ENCODE assay signal across 30 cellular contexts in genomic region chr12:109047081-109047805, GRCh38. TPM values are rescaled to one million over a fixed set of nuclear protein-coding genes. Genes with fewer than 3 reads are reported as not detected.
DNase-seq lines count a peak whose midpoint lies in the region; ATAC-seq, FAIRE-seq and TF ChIP-seq lines count a peak whose summit lies in the region.
"Had no signal": no experiment of that assay in that cellular context is flagged by ENCODE, and none has a peak within 500 bp of the region (broad histone marks: within the 10 kb centered on the region; RNA-seq: fewer than 3 reads in every experiment).

No MANE protein-coding gene starts in this region.

- H3K4me3 Mint-ChIP-seq in HFFc6 (no peak overlapping the region), astrocyte (ENCODE audit: unreplicated experiment) (no peak overlapping the region), glutamatergic neuron (ENCODE audit: unreplicated experiment) (no peak overlapping the region)

- H3K27me3 ChIP-seq in astrocyte (ENCODE audit: insufficient read depth, low read length) = peaks cover 4% of the 10 kb centered on the region
- peaks cover 5 to 21% of the 10 kb centered on the region in 2 donors for H3K27me3 ChIP-seq in left lung
- H3K27me3 ChIP-seq: neutrophil had no signal

- peak; percentile 4 for DNase-seq in AG10803 (ENCODE audit: low read depth)
- peak; percentile 4 for DNase-seq in HFFc6
- peak; percentile 16 for DNase-seq in astrocyte (ENCODE audit: low read depth)
- no peak for DNase-seq in left lung
- DNase-seq in GM12891 (ENCODE audit: insufficient read length, low spot score) = no peak
- DNase-seq in glutamatergic neuron = no peak
- no peak for DNase-seq in mesenteric fat pad (ENCODE audit: low spot score)
- no peak for DNase-seq in stimulated activated CD4-positive, alpha-beta T cell treated with anti-CD3 and anti-CD28 coated beads, Interleukin-4, amount 100 ng/mL, for 24 hours
- DNase-seq: activated CD4-positive, alpha-beta T cell treated with anti-CD3 and anti-CD28 coated beads, Interleukin-2, amount 50 U/mL, for 4 hours; activated CD4-positive, CD25-positive, alpha-beta regulatory T cell; activated effector memory CD4-positive, alpha-beta T cell treated with anti-CD3 and anti-CD28 coated beads, Interleukin-2, amount 50 U/mL, for 16 hours; C1 segment of cervical spinal cord; cortex of kidney; kidney glomerular epithelial cell; NCI-H1105 treated with DMSO at 0.1 percent for 48 hours; NCI-H2081; NCI-H226; NCI-H774; SHP77; stimulated activated CD8-positive, alpha-beta memory T cell treated with anti-CD3 and anti-CD28 coated beads, Interleukin-4, amount 100 ng/mL, for 48 hours; T-helper 9 cell; trophoblast cell had no signal

- H3K36me3 Mint-ChIP-seq in HFFc6 (ENCODE audit: low read depth) (no peaks in the 10 kb centered on the region), astrocyte (ENCODE audit: low read depth, unreplicated experiment) (no peaks in the 10 kb centered on the region), glutamatergic neuron (ENCODE audit: unreplicated experiment) (no peaks in the 10 kb centered on the region)

- peak; percentile 58 for ATAC-seq in left lung

- H3K4me1 ChIP-seq in astrocyte (ENCODE audit: insufficient read depth, low read length) (no peaks in the 10 kb centered on the region), left lung (peaks cover 0 to 7% of the 10 kb centered on the region in 2 donors)
- H3K4me1 ChIP-seq: prostate gland had no signal

- no peak overlapping the region for H3K4me3 ChIP-seq in AG10803 (ENCODE audit: low read length)
- H3K4me3 ChIP-seq in astrocyte (ENCODE audit: insufficient read depth, low read depth, low read length) = no peak overlapping the region
- H3K4me3 ChIP-seq in left lung = no peak overlapping the region
- H3K4me3 ChIP-seq: breast epithelium, prostate gland had no signal

- H3K27ac Mint-ChIP-seq in HFFc6 (no peak overlapping the region), astrocyte (ENCODE audit: unreplicated experiment) (peak overlapping the region; percentile 31), glutamatergic neuron (ENCODE audit: unreplicated experiment) (no peak overlapping the region)

- TF ChIP-seq CTCF in AG10803 (conservative IDR thresholded peaks at IDR 0.05; ENCODE audit: low read length) (no peak), HFFc6 (IDR thresholded peaks at IDR 0.05) (no peak), astrocyte (IDR thresholded peaks at IDR 0.05; ENCODE audit: insufficient read depth, low read depth, low read length) (no peak), left lung (IDR thresholded peaks at IDR 0.05) (no peak), glutamatergic neuron (IDR thresholded peaks at IDR 0.05; ENCODE audit: partially characterized antibody, unreplicated experiment) (no peak)

- H3K4me1 Mint-ChIP-seq in HFFc6 (ENCODE audit: low read depth) = peaks cover 10% of the 10 kb centered on the region
- H3K4me1 Mint-ChIP-seq in astrocyte (ENCODE audit: low read depth, unreplicated experiment) = no peaks in the 10 kb centered on the region
- H3K4me1 Mint-ChIP-seq in glutamatergic neuron (ENCODE audit: low read depth, unreplicated experiment) = no peaks in the 10 kb centered on the region

- no peaks in the 10 kb centered on the region for H3K9me3 ChIP-seq in astrocyte (ENCODE audit: insufficient read depth, low read depth, low read length)
- H3K9me3 ChIP-seq in left lung = no peaks in the 10 kb centered on the region
- H3K9me3 ChIP-seq: breast epithelium, neutrophil, prostate gland had no signal

- no peak for FAIRE-seq in astrocyte (lab: Jason Lieb, UNC)
- FAIRE-seq in GM12891 (lab: Jason Lieb, UNC) = no peak
- FAIRE-seq: D721Med, endometrium had no signal

- no peak overlapping the region for H3K9ac ChIP-seq in astrocyte (ENCODE audit: low read length)

- intact Hi-C loops in left lung (cut with DNase I) = no loop called here

- no peak overlapping the region for H2AFZ ChIP-seq in astrocyte (ENCODE audit: low read depth, low read length)

- no peaks in the 10 kb centered on the region for H4K20me1 ChIP-seq in astrocyte (ENCODE audit: insufficient read depth, low read length)

- H3K27me3 Mint-ChIP-seq in HFFc6 (ENCODE audit: insufficient read depth) (peaks cover 6% of the 10 kb centered on the region), astrocyte (ENCODE audit: low read depth, unreplicated experiment) (peaks cover 23% of the 10 kb centered on the region), glutamatergic neuron (ENCODE audit: unreplicated experiment) (peaks cover 1% of the 10 kb centered on the region)

- H3K9me3 Mint-ChIP-seq in HFFc6 (no peaks in the 10 kb centered on the region), astrocyte (ENCODE audit: unreplicated experiment) (no peaks in the 10 kb centered on the region), glutamatergic neuron (ENCODE audit: unreplicated experiment) (peaks cover 1% of the 10 kb centered on the region)

- H3K36me3 ChIP-seq in astrocyte (ENCODE audit: insufficient read depth, low read length) = no peaks in the 10 kb centered on the region
- no peaks in the 10 kb centered on the region for H3K36me3 ChIP-seq in left lung
- H3K36me3 ChIP-seq: breast epithelium, neutrophil, prostate gland had no signal

- no peaks in the 10 kb centered on the region for H3K79me2 ChIP-seq in astrocyte (ENCODE audit: insufficient read depth, low read length)

- no peak for TF ChIP-seq POLR2A in GM12891 (IDR thresholded peaks at IDR 0.05; ENCODE audit: low read depth, low read length)

- H3K27ac ChIP-seq in astrocyte (ENCODE audit: low read depth, low read length) = no peak overlapping the region
- no peak overlapping the region for H3K27ac ChIP-seq in left lung
- H3K27ac ChIP-seq: breast epithelium, neutrophil, prostate gland had no signal

- no peak overlapping the region for H3K4me2 ChIP-seq in astrocyte (ENCODE audit: low read length)

TF ChIP-seq in GM12891, 5 proteins besides CTCF, POLR2A, EP300 and RAD21:
- TF ChIP-seq PAX5 (IDR thresholded peaks at IDR 0.05; ENCODE audit: insufficient read depth, low read length, severe bottlenecking) (no peak), TAF1 (IDR thresholded peaks at IDR 0.05; ENCODE audit: low read depth, low read length) (no peak), SPI1 (IDR thresholded peaks at IDR 0.05; ENCODE audit: low read depth, low read length) (no peak), POLR2AphosphoS5 (IDR thresholded peaks at IDR 0.05; ENCODE audit: low read depth, low read length) (no peak), POU2F2 (IDR thresholded peaks at IDR 0.05; ENCODE audit: low read depth, low read length) (no peak)

RNA-seq across cellular contexts. Expression of gene USP30, which starts 5.1 kb away (rescaled TPM):
- 10 to 100 TPM in 4 of 6 experiments, 1 to 10 TPM in 2; 8.0 to 11.7 (median 10.4) TPM for total RNA-seq in HFFc6 (2021; fragmentation: NEBNext Ultra II Directional; extraction: Animal tissue kit (Norgen Biotek cat#: 25700))
- total RNA-seq in astrocyte (12.1 and 15.9 TPM in 2 replicates), left lung (10 to 100 TPM in 1 of 2 donors, 1 to 10 TPM in 1; 7.1 to 13.1 TPM), glutamatergic neuron (ENCODE audit: unreplicated experiment) (14.4 TPM), mesenteric fat pad (15.1 TPM)
- 3.3 TPM for polyA plus RNA-seq in GM12891 (2012; ENCODE audit: low read depth, missing spikeins)

RNA-seq across cellular contexts. Expression of gene SVOP, which starts 26.4 kb away (rescaled TPM):
- not detected for total RNA-seq in HFFc6 (2021; fragmentation: NEBNext Ultra II Directional; extraction: Animal tissue kit (Norgen Biotek cat#: 25700))
- not detected in 2 replicates for total RNA-seq in astrocyte
- total RNA-seq in left lung = not detected
- not detected for polyA plus RNA-seq in GM12891 (2012; ENCODE audit: low read depth, missing spikeins)
- total RNA-seq in glutamatergic neuron (ENCODE audit: unreplicated experiment) = 79.3 TPM
- not detected for total RNA-seq in mesenteric fat pad
- total RNA-seq: breast epithelium, fibroblast of lung, glomerular endothelial cell, lung microvascular endothelial cell had no signal
- polyA plus RNA-seq: fibroblast of lung had no signal

RNA-seq across cellular contexts. Expression of gene ALKBH2, which starts 46.0 kb away (rescaled TPM):
- total RNA-seq in HFFc6 (2021; fragmentation: NEBNext Ultra II Directional; extraction: Animal tissue kit (Norgen Biotek cat#: 25700)) = 10 to 100 TPM; 12.3 to 17.1 (median 13.3) TPM
- 5.1 and 6.0 TPM in 2 replicates for total RNA-seq in astrocyte
- 10 to 100 TPM in 1 of 2 donors, 1 to 10 TPM in 1; 7.3 to 17.4 TPM for total RNA-seq in left lung
- 20.5 TPM for polyA plus RNA-seq in GM12891 (2012; ENCODE audit: low read depth, missing spikeins)
- total RNA-seq in glutamatergic neuron (ENCODE audit: unreplicated experiment) = 16.4 TPM
- total RNA-seq in mesenteric fat pad = 18.6 TPM

RNA-seq across cellular contexts. Expression of gene UNG, which starts 50.2 kb away (rescaled TPM):
- total RNA-seq in HFFc6 (2021; fragmentation: NEBNext Ultra II Directional; extraction: Animal tissue kit (Norgen Biotek cat#: 25700)) = 10 to 100 TPM; 19.3 to 30.4 (median 21.8) TPM
- 20.5 and 21.9 TPM in 2 replicates for total RNA-seq in astrocyte
- 10 to 100 TPM; 22.4 to 27.0 TPM for total RNA-seq in left lung
- 31.9 TPM for polyA plus RNA-seq in GM12891 (2012; ENCODE audit: low read depth, missing spikeins)
- 32.4 TPM for total RNA-seq in glutamatergic neuron (ENCODE audit: unreplicated experiment)
- total RNA-seq in mesenteric fat pad = 46.3 TPM

Comparison
In these comparisons a context has a peak if more than half of its experiments do, and no peak if none do; other contexts are left out.
1. DNase-seq: peak in AG10803 (single experiment), HFFc6 (single experiment) and astrocyte (single experiment); none in left lung (0 of 2), GM12891 (single experiment), glutamatergic neuron (single experiment), mesenteric fat pad (single experiment) and stimulated activated CD4-positive, alpha-beta T cell treated with anti-CD3 and anti-CD28 coated beads, Interleukin-4, amount 100 ng/mL, for 24 hours (single experiment).
2. RNA of gene SVOP, which starts 26.4 kb away (total RNA-seq): 79.3 TPM in glutamatergic neuron (single experiment); not detected in astrocyte, not detected in HFFc6, not detected in left lung and not detected in mesenteric fat pad (single experiment); every median in the first group is over 10 times any median in the second.